Comparison of ENCODE assay signal across 9 cellular contexts in the genomic region with DNA sequence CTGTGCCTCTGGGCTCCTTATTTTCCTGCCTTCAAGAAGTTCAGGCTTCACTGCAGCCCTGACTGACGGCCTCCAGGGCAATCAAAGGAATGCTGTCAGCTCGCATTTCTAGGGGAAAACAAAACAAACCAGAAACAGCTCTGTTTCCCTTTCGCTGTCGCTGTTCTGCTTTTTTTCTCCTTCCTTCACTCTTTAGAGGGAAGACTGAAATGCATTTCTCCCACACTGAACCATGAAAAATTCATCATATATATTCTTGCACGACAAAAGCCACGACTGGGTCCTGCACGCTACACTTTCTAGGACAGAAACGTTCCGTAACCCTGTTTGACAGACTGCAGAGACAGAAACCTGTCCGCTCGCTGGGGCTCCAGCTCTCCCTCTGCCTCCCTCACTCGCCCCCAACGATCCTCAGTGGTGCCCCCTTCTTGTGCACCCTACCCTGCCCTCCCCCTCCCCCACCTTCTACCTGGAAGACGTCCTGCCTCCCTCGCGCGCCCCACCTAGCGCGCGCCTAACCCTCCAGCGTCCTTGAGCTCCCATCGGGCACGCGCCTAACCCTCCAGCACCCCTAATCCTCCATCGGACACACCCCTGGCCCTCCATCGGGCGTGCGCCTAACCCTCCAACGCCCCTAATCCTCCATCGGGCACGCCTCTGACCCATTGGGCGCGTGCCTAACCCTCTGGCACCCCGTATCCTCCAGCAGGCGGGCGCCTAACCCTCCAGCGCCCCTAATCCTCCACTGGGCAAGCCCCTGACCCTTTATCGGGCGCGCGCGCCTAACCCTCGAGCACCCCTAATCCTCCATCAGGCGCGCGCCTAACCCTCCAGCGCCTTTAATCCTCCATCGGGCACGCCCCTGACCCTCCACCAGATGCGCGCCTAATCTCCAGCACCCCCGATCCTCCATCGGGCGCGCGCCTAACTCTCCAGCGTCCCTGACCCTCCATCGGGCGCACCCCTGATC. TPM values are rescaled to one million over a fixed set of nuclear protein-coding genes. Genes with fewer than 3 reads are reported as not detected.
DNase-seq lines count a peak whose midpoint lies in the region; ATAC-seq and TF ChIP-seq lines count a peak whose summit lies in the region.
"Had no signal": no experiment of that assay in that cellular context is flagged by ENCODE, and none has a peak within 500 bp of the region (broad histone marks: within the 10 kb centered on the region; RNA-seq: fewer than 3 reads in every experiment).

No MANE protein-coding gene starts in this region.

- H3K9me2 ChIP-seq in GM23248 (ENCODE audit: insufficient read depth): no peaks in the 10 kb centered on the region

- H3K36me3 ChIP-seq in GM23248 (ENCODE audit: low read depth) (no peaks in the 10 kb centered on the region), esophagus muscularis mucosa (no peaks in the 10 kb centered on the region)

- no peaks in the 10 kb centered on the region for H3K36me3 Mint-ChIP-seq in neural crest cell (ENCODE audit: low read depth)

- intact Hi-C loops in esophagus muscularis mucosa (cut with DNase I): no loop called here

- no peak overlapping the region for H3K9ac ChIP-seq in GM23248

- H3K4me1 Mint-ChIP-seq in neural crest cell: peaks cover 33% of the 10 kb centered on the region

- H3K27ac Mint-ChIP-seq in neural crest cell (ENCODE audit: unreplicated experiment): no peak overlapping the region

- peak overlapping the region; percentile 88 for H3K4me3 Mint-ChIP-seq in neural crest cell

- H3K79me2 ChIP-seq in GM23248 (ENCODE audit: insufficient read depth): no peaks in the 10 kb centered on the region

- 27 to 41% methylated on average over 46 to 59 of the region's 59 CpGs for WGBS in GM23248 (ENCODE audit: low coverage in 1 of 2, low lambda C conversion rate in 2 of 2, missing lambda C conversion rate in 2 of 2), 2 experiments
- 44% methylated on average over 48 of the region's 59 CpGs for WGBS in esophagus muscularis mucosa

- H4K20me1 ChIP-seq in GM23248 (ENCODE audit: insufficient read depth): no peaks in the 10 kb centered on the region

- peaks cover 14% of the 10 kb centered on the region for H3K27me3 Mint-ChIP-seq in neural crest cell (ENCODE audit: low read depth)

- H3K27ac ChIP-seq in GM23248 (no peak overlapping the region), esophagus muscularis mucosa (replicated peaks in 1 of 4) (no peak overlapping the region)

- H2AFZ ChIP-seq in GM23248: no peak overlapping the region

- DNase-seq in GM23248 (peak; percentile 7), SK-N-DZ (ENCODE audit: low spot score) (peak; percentile 75), esophagus muscularis mucosa (ENCODE audit: extremely low spot score) (no peak), neural crest cell (ENCODE audit: low read depth, low spot score) (peak; percentile 20), NCI-H187 treated with DMSO at 0.1 percent for 48 hours (lab: John Stamatoyannopoulos, UW) (no peak)
- no peak for DNase-seq in stimulated activated naive CD4-positive, alpha-beta T cell treated with Interleukin-2 at 50 U/mL for 16 hours (lab: John Stamatoyannopoulos, UW)
- DNase-seq in activated CD8-positive, alpha-beta memory T cell treated with anti-CD3 and anti-CD28 coated beads, Interleukin-2, amount 50 U/mL, for 4 hours: no peak

- TF ChIP-seq CTCF in esophagus muscularis mucosa (IDR thresholded peaks at IDR 0.05): no peak
- TF ChIP-seq CTCF in neural crest cell (conservative IDR thresholded peaks at IDR 0.05): peak; percentile 16

- no peaks in the 10 kb centered on the region for H3F3A ChIP-seq in GM23248 (ENCODE audit: insufficient read depth)

- H3K9me3 ChIP-seq in GM23248 (ENCODE audit: low read depth): no peaks in the 10 kb centered on the region
- no peaks in the 10 kb centered on the region for H3K9me3 ChIP-seq in esophagus muscularis mucosa

- no peak for ATAC-seq in GM18520 (IDR thresholded peaks at IDR 0.05; ENCODE audit: unreplicated experiment)

- TF ChIP-seq POLR2A in esophagus muscularis mucosa (IDR thresholded peaks at IDR 0.05; ENCODE audit: low read depth): no peak

- in situ Hi-C loops in GM23248 (cut with MboI): no loop called here

- no peaks in the 10 kb centered on the region for H3K9me3 Mint-ChIP-seq in neural crest cell

- no peak for TF ChIP-seq EP300 in esophagus muscularis mucosa (IDR thresholded peaks at IDR 0.05)

- peak overlapping the region; percentile 48 for H3K4me2 ChIP-seq in GM23248 (ENCODE audit: unreplicated experiment)

- H3K4me1 ChIP-seq in GM23248 (ENCODE audit: insufficient read depth): no peaks in the 10 kb centered on the region
- peaks cover 0 to 11% (median 8%) of the 10 kb centered on the region in 4 donors for H3K4me1 ChIP-seq in esophagus muscularis mucosa

- H3K27me3 ChIP-seq in GM23248 (replicated peaks; ENCODE audit: insufficient read depth) (peaks cover 21% of the 10 kb centered on the region), esophagus muscularis mucosa (peaks cover 0 to 62% (median 0%) of the 10 kb centered on the region in 4 donors)

- H3K4me3 ChIP-seq in GM23248 (0 out of 2 replicates have a peak overlapping the region, but pooled peaks have one; percentile 22), esophagus muscularis mucosa (peak overlapping the region; percentile 30 to 39 (median 34))

RNA-seq across cellular contexts. Expression of a gene that starts 37.1 kb away (rescaled TPM):
- total RNA-seq in GM23248 (2014; rRNA removed; shearing (Covaris generic)): not detected in 2 replicates
- polyA plus RNA-seq in GM23248 (2016; fragmentation: Nextera tagmentation; extraction: Ambion mirVana): not detected in 2 replicates
- 3.4 TPM in 2 replicates for polyA plus RNA-seq in SK-N-DZ (2014; cell fraction: cytosol; rRNA removed)
- polyA plus RNA-seq in SK-N-DZ (2014; cell fraction: nucleus; rRNA removed): 4.3 and 4.9 TPM in 2 replicates
- not detected for total RNA-seq in esophagus muscularis mucosa
- not detected in 2 replicates for total RNA-seq in neural crest cell
- total RNA-seq: NCI-H460 had no signal

Comparison
In these comparisons a context has a peak if more than half of its experiments do, and no peak if none do; other contexts are left out.
1. DNase-seq: peak in GM23248 (single experiment), SK-N-DZ (single experiment) and neural crest cell (single experiment); none in esophagus muscularis mucosa (single experiment), stimulated activated naive CD4-positive, alpha-beta T cell treated with Interleukin-2 at 50 U/mL for 16 hours (single experiment), NCI-H187 treated with DMSO at 0.1 percent for 48 hours (single experiment) and activated CD8-positive, alpha-beta memory T cell treated with anti-CD3 and anti-CD28 coated beads, Interleukin-2, amount 50 U/mL, for 4 hours (single experiment).